ENCODE assay signal across 15 cellular contexts in the genomic region with DNA sequence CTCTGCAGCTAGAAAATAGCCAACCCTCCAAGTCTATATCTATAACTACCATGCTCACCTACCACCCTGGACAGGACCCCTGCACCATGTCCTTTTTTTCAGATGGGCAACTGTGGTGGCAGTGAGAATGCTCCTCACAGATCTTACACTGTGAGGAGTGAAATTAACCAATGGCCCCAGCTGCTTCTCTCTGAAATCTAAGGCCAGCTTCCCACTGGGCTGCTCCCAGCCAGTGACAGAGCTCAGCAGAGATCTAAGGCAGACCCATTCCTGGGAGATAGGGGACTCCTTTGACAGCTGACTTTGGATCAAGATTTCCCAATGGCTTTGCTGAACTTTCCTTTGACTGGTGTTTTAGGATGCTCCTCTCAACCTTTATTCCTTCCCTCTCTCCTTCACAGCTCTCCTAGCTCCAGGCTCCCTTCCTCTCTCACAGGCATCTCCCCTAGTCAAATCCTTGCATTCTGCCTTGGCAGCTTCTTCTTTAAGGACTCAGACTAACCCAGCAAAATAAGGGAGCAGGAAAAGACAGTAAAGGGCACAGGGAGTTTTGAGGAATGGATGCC. TPM values are rescaled to one million over a fixed set of nuclear protein-coding genes. Genes with fewer than 3 reads are reported as not detected.
DNase-seq lines count a peak whose midpoint lies in the region; ATAC-seq, FAIRE-seq and TF ChIP-seq lines count a peak whose summit lies in the region.
"Had no signal": no experiment of that assay in that cellular context is flagged by ENCODE, and none has a peak within 500 bp of the region (broad histone marks: within the 10 kb centered on the region; RNA-seq: fewer than 3 reads in every experiment).

No MANE protein-coding gene starts in this region.

- no TSS peak for BruUV-seq in K562 (replicated peaks; lab: Mats Ljungman, UMichigan)

- H3K9ac ChIP-seq in K562 (ENCODE audit: insufficient read depth in 1 of 2, low read depth in 2 of 2, low read length in 2 of 2) = no peak overlapping the region

- H3K4me3 Mint-ChIP-seq in CD4-positive, alpha-beta memory T cell = peak overlapping the region in 5 of 8 donors; percentile 8 to 55 (median 21)
- peak overlapping the region; percentile 91 for H3K4me3 Mint-ChIP-seq in natural killer cell treated with Interleukin-12 subunit alpha and Interleukin-12 subunit beta and Interleukin-15 and Interleukin-18, amount 100 ng/mL, for 72 hours

- intact Hi-C loops in CD4-positive, alpha-beta memory T cell (cut with micrococcal nuclease) = loop anchor here (5.0 kb wide), 1 partner anchor 46 kb away; a partner anchor contains a TSS
- intact Hi-C loops in K562 (cut with micrococcal nuclease) = no loop called here

- no peak for TF ChIP-seq POLR2A in K562 (conservative IDR thresholded peaks at IDR 0.05)

- no peaks in the 10 kb centered on the region for H3K27me3 ChIP-seq in CD4-positive, alpha-beta memory T cell (ENCODE audit: insufficient read depth, low read length)
- no peaks in the 10 kb centered on the region for H3K27me3 ChIP-seq in K562 (ENCODE audit: control insufficient read depth in 2 of 2, insufficient read depth in 2 of 2, low read length in 2 of 2)

- no peaks in the 10 kb centered on the region for H3K36me3 Mint-ChIP-seq in CD4-positive, alpha-beta memory T cell
- H3K36me3 Mint-ChIP-seq in natural killer cell treated with Interleukin-12 subunit alpha and Interleukin-12 subunit beta and Interleukin-15 and Interleukin-18, amount 100 ng/mL, for 72 hours = no peaks in the 10 kb centered on the region

- TF ChIP-seq CTCF in K562 (IDR thresholded peaks at IDR 0.05 in 2 of 3, conservative IDR thresholded peaks at IDR 0.05 in 1 of 3; ENCODE audit: insufficient read depth in 2 of 3, low read depth in 1 of 3, low read length in 3 of 3) = no peak

- no peak for TF ChIP-seq RAD21 in K562 (CRISPR knock-in tag; conservative IDR thresholded peaks at IDR 0.05 in 1 of 2, IDR thresholded peaks at IDR 0.05 in 1 of 2)

- H3K4me1 Mint-ChIP-seq in CD4-positive, alpha-beta memory T cell = peaks cover 14 to 36% (median 26%) of the 10 kb centered on the region in 4 donors
- peaks cover 27 to 36% of the 10 kb centered on the region in 2 donors for H3K4me1 Mint-ChIP-seq in natural killer cell treated with Interleukin-12 subunit alpha and Interleukin-12 subunit beta and Interleukin-15 and Interleukin-18, amount 100 ng/mL, for 72 hours (ENCODE audit: low read depth in 2 of 2)

- H3K9me3 Mint-ChIP-seq in CD4-positive, alpha-beta memory T cell = no peaks in the 10 kb centered on the region
- H3K9me3 Mint-ChIP-seq in natural killer cell treated with Interleukin-12 subunit alpha and Interleukin-12 subunit beta and Interleukin-15 and Interleukin-18, amount 100 ng/mL, for 72 hours = no peaks in the 10 kb centered on the region
- H3K9me3 Mint-ChIP-seq: T-helper 1 cell treated with Interleukin-12 subunit alpha and Interleukin-12 subunit beta and Interleukin-4 antibody, amounts not matched to agents 30 μg/mL and 1 μg/mL, for 36 hours had no signal

- H3K79me2 ChIP-seq in K562 (ENCODE audit: control insufficient read depth, insufficient read depth, low read length) = peaks cover 14% of the 10 kb centered on the region; the same call in 1 of the 3 replicates

- H3K27me3 Mint-ChIP-seq in CD4-positive, alpha-beta memory T cell = peaks cover 0 to 4% of the 10 kb centered on the region in 2 donors
- no peaks in the 10 kb centered on the region for H3K27me3 Mint-ChIP-seq in natural killer cell treated with Interleukin-12 subunit alpha and Interleukin-12 subunit beta and Interleukin-15 and Interleukin-18, amount 100 ng/mL, for 72 hours

- peak; percentile 62 for FAIRE-seq in K562 (lab: Jason Lieb, UNC)
- FAIRE-seq: endometrium, H1 had no signal

- DNase-seq in NCI-H1417 (lab: John Stamatoyannopoulos, UW) (peak in 2 of 3 experiments; percentile 2), NCI-H1417 treated with DMSO at 0.1 percent for 48 hours (lab: John Stamatoyannopoulos, UW) (no peak), K562 (ENCODE audit: extremely low read depth in 1 of 4, low spot score in 3 of 4) (no peak), NCI-H2107 treated with DMSO at 0.1 percent for 48 hours (lab: John Stamatoyannopoulos, UW; ENCODE audit: unreplicated experiment) (no peak)
- no peak for DNase-seq in CD4-positive, alpha-beta memory T cell
- DNase-seq in natural killer cell treated with Interleukin-12 subunit alpha and Interleukin-12 subunit beta and Interleukin-15 and Interleukin-18, amount 100 ng/mL, for 72 hours (ENCODE audit: low spot score) = peak; percentile 20
- DNase-seq in effector CD8-positive, alpha-beta T cell (lab: John Stamatoyannopoulos, UW) = no peak
- DNase-seq: NCI-H1092, NCI-H748 treated with DMSO at 0.1 percent for 48 hours had no signal

- POLR2A ChIA-PET in CD4-positive, alpha-beta memory T cell (lab: Charles Lee; ENCODE audit: partially characterized antibody) = interaction anchor here (0.6 to 3.2 kb wide), 28 partner anchors 9 to 1721 kb away, joined by 3 to 63 read pairs (median 5); a partner anchor contains a TSS
- POLR2A ChIA-PET in K562 (lab: Yijun Ruan, JAX) = interaction anchor here (0.6 to 2.2 kb wide), 5 partner anchors 8 to 460 kb away, joined by 3 to 11 read pairs (median 4); no protein-coding TSS in a partner anchor

- no peaks in the 10 kb centered on the region for H4K20me1 ChIP-seq in K562 (replicated peaks; ENCODE audit: control insufficient read depth, insufficient read depth, low read length)

- no peak for TF ChIP-seq EP300 in K562 (IDR thresholded peaks at IDR 0.05; ENCODE audit: low read length)

- ATAC-seq in K562 (no peak), GM21526 (IDR thresholded peaks at IDR 0.05; ENCODE audit: low FRiP score, unreplicated experiment) (no peak)
- ATAC-seq in natural killer cell treated with Interleukin-12 subunit alpha and Interleukin-12 subunit beta and Interleukin-15 and Interleukin-18, amount 100 ng/mL, for 72 hours = no peak
- ATAC-seq: left colon had no signal

- CTCF ChIA-PET in CD4-positive, alpha-beta memory T cell (lab: Charles Lee; ENCODE audit: partially characterized antibody) = interaction anchor here (0.6 to 4.8 kb wide), 13 partner anchors 10 to 460 kb away, joined by 3 to 79 read pairs (median 6); a partner anchor contains a TSS
- CTCF ChIA-PET in K562 (lab: Yijun Ruan, JAX; ENCODE audit: low intra/inter-chr PET ratio) = no interaction called here

- in situ Hi-C loops in K562 (cut with MboI) = no loop called here

- H3K36me3 ChIP-seq in CD4-positive, alpha-beta memory T cell (ENCODE audit: insufficient read depth, low read length) = no peaks in the 10 kb centered on the region
- H3K36me3 ChIP-seq in K562 (ENCODE audit: control insufficient read depth, insufficient read depth, low read length) = peaks cover 4% of the 10 kb centered on the region; the same call in 1 of the 3 replicates

- H2AFZ ChIP-seq in K562 (ENCODE audit: low read depth, low read length) = no peak overlapping the region; the same call in 1 of the 2 replicates

- H3K27ac Mint-ChIP-seq in CD4-positive, alpha-beta memory T cell = peak overlapping the region in 5 of 7 donors; percentile 7 to 75 (median 44)
- H3K27ac Mint-ChIP-seq in natural killer cell treated with Interleukin-12 subunit alpha and Interleukin-12 subunit beta and Interleukin-15 and Interleukin-18, amount 100 ng/mL, for 72 hours = peak overlapping the region; percentile 62 to 95

- peaks cover 33% of the 10 kb centered on the region for H3K4me1 ChIP-seq in CD4-positive, alpha-beta memory T cell (ENCODE audit: insufficient read depth, low read length)
- H3K4me1 ChIP-seq in K562 (replicated peaks in 1 of 2; ENCODE audit: control insufficient read depth in 2 of 2, insufficient read depth in 2 of 2, low read length in 2 of 2) = peaks cover 40 to 44% of the 10 kb centered on the region in 2 experiments

- H3K4me2 ChIP-seq in K562 (ENCODE audit: insufficient read depth, low read length) = peak overlapping the region; percentile 28; the same call in 1 of the 2 replicates

- no peaks in the 10 kb centered on the region for H3K9me3 ChIP-seq in CD4-positive, alpha-beta memory T cell (ENCODE audit: control insufficient read depth in 1 of 2, low read length in 2 of 2)
- H3K9me3 ChIP-seq in K562 (replicated peaks; ENCODE audit: control insufficient read depth, insufficient read depth, low read depth, low read length) = no peaks in the 10 kb centered on the region
- H3K9me3 ChIP-seq: psoas muscle had no signal

- H3K27ac ChIP-seq in CD4-positive, alpha-beta memory T cell (ENCODE audit: low read depth, low read length) = no peak overlapping the region
- H3K27ac ChIP-seq in K562 (ENCODE audit: extremely low read depth, low read depth, low read length) = peak overlapping the region; percentile 52; the same call in 1 of the 3 replicates
- H3K27ac ChIP-seq: psoas muscle had no signal

- peaks cover 3% of the 10 kb centered on the region for H3K9me1 ChIP-seq in K562 (ENCODE audit: control insufficient read depth, insufficient read depth, low read length)

- no peak overlapping the region for H3K4me3 ChIP-seq in CD4-positive, alpha-beta memory T cell (ENCODE audit: low read length in 2 of 2)
- no peak overlapping the region for H3K4me3 ChIP-seq in K562
- H3K4me3 ChIP-seq: psoas muscle had no signal

RNA-seq across cellular contexts. Expression of a gene that starts 1.6 kb away (rescaled TPM):
- 10 to 100 TPM; 14.7 to 16.4 TPM for total RNA-seq in CD4-positive, alpha-beta memory T cell
- under 1 TPM in 1 of 2 donors, not detected in 1; 0.73 TPM for polyA plus RNA-seq in CD4-positive, alpha-beta memory T cell
- total RNA-seq in K562 (2011; cell fraction: chromatin; rRNA removed; ENCODE audit: low replicate concordance) = 9.6 and 29.6 TPM in 2 replicates
- total RNA-seq in K562 (2011; cell fraction: nucleolus; rRNA removed) = 10.7 and 13.7 TPM in 2 replicates
- total RNA-seq in K562 (2011; cell fraction: nucleoplasm; rRNA removed) = 8.9 and 9.9 TPM in 2 replicates
- total RNA-seq in K562 (2014; rRNA removed) (6.4 and 8.6 TPM in 2 replicates), K562 (2014; rRNA removed; fragmentation: Illumina TruSeq; extraction: Trizol) (5.1 and 5.2 TPM in 2 replicates), K562 (2015; rRNA removed; fragmentation: Illumina TruSeq; extraction: Trizol) (7.1 and 7.5 TPM in 2 replicates), K562 (2021) (23.3 and 25.7 TPM in 2 replicates)
- polyA plus RNA-seq in K562 (2011; rRNA removed) (6.1 and 7.0 TPM in 2 replicates), K562 (2014; fragmentation: Illumina TruSeq; extraction: Trizol) (16.6 and 16.8 TPM in 2 replicates), K562 (2014; fragmentation: Nextera tagmentation; extraction: Ambion mirVana) (1 to 10 TPM in 1 of 2 experiments, under 1 TPM in 1; 0.83 to 1.4 TPM), K562 (2014; rRNA removed) (14.8 and 16.7 TPM in 2 replicates)
- 5.5 and 7.0 TPM in 2 replicates for polyA plus RNA-seq in K562 (2011; cell fraction: cytosol; rRNA removed)
- 37.6 and 59.0 TPM in 2 replicates for polyA plus RNA-seq in K562 (2011; cell fraction: nucleus; rRNA removed)
- 13.9 and 21.4 TPM in 2 replicates for polyA plus RNA-seq in K562 (2012)
- polyA minus RNA-seq in K562 (2011; rRNA and poly(A)+ RNA removed) = 4.6 and 5.1 TPM in 2 replicates
- polyA minus RNA-seq in K562 (2011; cell fraction: cytosol; rRNA and poly(A)+ RNA removed) = 7.0 and 8.1 TPM in 2 replicates
- 9.8 and 11.7 TPM in 2 replicates for polyA minus RNA-seq in K562 (2011; cell fraction: nucleus; rRNA and poly(A)+ RNA removed)
- 10 to 100 TPM; 17.5 to 22.6 TPM for total RNA-seq in natural killer cell treated with Interleukin-12 subunit alpha and Interleukin-12 subunit beta and Interleukin-15 and Interleukin-18, amount 100 ng/mL, for 72 hours

RNA-seq across cellular contexts. Expression of a gene that starts 32.5 kb away (rescaled TPM):
- total RNA-seq in CD4-positive, alpha-beta memory T cell = 100 to 1,000 TPM; 106 to 110 TPM
- 1 to 10 TPM; 7.1 to 9.9 TPM for polyA plus RNA-seq in CD4-positive, alpha-beta memory T cell
- 160 and 307 TPM in 2 replicates for total RNA-seq in K562 (2011; cell fraction: chromatin; rRNA removed; ENCODE audit: low replicate concordance)
- 128 and 139 TPM in 2 replicates for total RNA-seq in K562 (2011; cell fraction: nucleolus; rRNA removed)
- 143 and 150 TPM in 2 replicates for total RNA-seq in K562 (2011; cell fraction: nucleoplasm; rRNA removed)
- 19.2 and 20.6 TPM in 2 replicates for total RNA-seq in K562 (2014; rRNA removed)
- 7.0 and 7.9 TPM in 2 replicates for total RNA-seq in K562 (2014; rRNA removed; fragmentation: Illumina TruSeq; extraction: Trizol)
- 12.9 and 13.7 TPM in 2 replicates for total RNA-seq in K562 (2015; rRNA removed; fragmentation: Illumina TruSeq; extraction: Trizol)
- total RNA-seq in K562 (2021) = 19.2 and 26.5 TPM in 2 replicates
- polyA plus RNA-seq in K562 (2011; rRNA removed) = 24.8 and 36.2 TPM in 2 replicates
- 11.3 and 18.8 TPM in 2 replicates for polyA plus RNA-seq in K562 (2011; cell fraction: cytosol; rRNA removed)
- polyA plus RNA-seq in K562 (2011; cell fraction: nucleus; rRNA removed) = 300 and 346 TPM in 2 replicates
- polyA plus RNA-seq in K562 (2012) = 16.4 and 35.9 TPM in 2 replicates
- polyA plus RNA-seq in K562 (2014; fragmentation: Illumina TruSeq; extraction: Trizol) = 13.6 and 20.6 TPM in 2 replicates
- polyA plus RNA-seq in K562 (2014; fragmentation: Nextera tagmentation; extraction: Ambion mirVana) = under 1 TPM; 0.35 to 0.84 TPM
- 28.6 and 37.5 TPM in 2 replicates for polyA plus RNA-seq in K562 (2014; rRNA removed)
- 7.8 and 12.4 TPM in 2 replicates for polyA minus RNA-seq in K562 (2011; rRNA and poly(A)+ RNA removed)
- 12.8 and 13.1 TPM in 2 replicates for polyA minus RNA-seq in K562 (2011; cell fraction: cytosol; rRNA and poly(A)+ RNA removed)
- 43.8 and 62.2 TPM in 2 replicates for polyA minus RNA-seq in K562 (2011; cell fraction: nucleus; rRNA and poly(A)+ RNA removed)
- 10 to 100 TPM; 35.6 to 56.4 TPM for total RNA-seq in natural killer cell treated with Interleukin-12 subunit alpha and Interleukin-12 subunit beta and Interleukin-15 and Interleukin-18, amount 100 ng/mL, for 72 hours

RNA-seq across cellular contexts. Expression of a gene that starts 46.9 kb away (rescaled TPM):
- 10 to 100 TPM; 20.4 to 21.3 TPM for total RNA-seq in CD4-positive, alpha-beta memory T cell
- 1 to 10 TPM; 3.0 to 5.4 TPM for polyA plus RNA-seq in CD4-positive, alpha-beta memory T cell
- total RNA-seq in K562 (2011; cell fraction: chromatin; rRNA removed; ENCODE audit: low replicate concordance) = 14.3 and 44.8 TPM in 2 replicates
- 46.6 and 54.9 TPM in 2 replicates for total RNA-seq in K562 (2011; cell fraction: nucleolus; rRNA removed)
- 22.9 and 26.5 TPM in 2 replicates for total RNA-seq in K562 (2011; cell fraction: nucleoplasm; rRNA removed)
- total RNA-seq in K562 (2014; rRNA removed) (30.7 and 35.5 TPM in 2 replicates), K562 (2014; rRNA removed; fragmentation: Illumina TruSeq; extraction: Trizol) (5.0 and 7.0 TPM in 2 replicates), K562 (2015; rRNA removed; fragmentation: Illumina TruSeq; extraction: Trizol) (14.1 and 14.3 TPM in 2 replicates), K562 (2021) (22.9 and 23.3 TPM in 2 replicates)
- polyA plus RNA-seq in K562 (2011; rRNA removed) (17.4 and 17.9 TPM in 2 replicates), K562 (2014; fragmentation: Illumina TruSeq; extraction: Trizol) (13.3 and 19.8 TPM in 2 replicates), K562 (2014; fragmentation: Nextera tagmentation; extraction: Ambion mirVana) (under 1 TPM; 0.06 to 0.76 TPM), K562 (2014; rRNA removed) (33.8 and 36.0 TPM in 2 replicates)
- polyA plus RNA-seq in K562 (2011; cell fraction: cytosol; rRNA removed) = 15.7 and 32.1 TPM in 2 replicates
- 65.3 and 140 TPM in 2 replicates for polyA plus RNA-seq in K562 (2011; cell fraction: nucleus; rRNA removed)
- 4.8 and 10.5 TPM in 2 replicates for polyA plus RNA-seq in K562 (2012)
- 6.0 and 11.9 TPM in 2 replicates for polyA minus RNA-seq in K562 (2011; rRNA and poly(A)+ RNA removed)
- polyA minus RNA-seq in K562 (2011; cell fraction: cytosol; rRNA and poly(A)+ RNA removed) = 7.4 and 8.4 TPM in 2 replicates
- polyA minus RNA-seq in K562 (2011; cell fraction: nucleus; rRNA and poly(A)+ RNA removed) = 18.0 and 23.8 TPM in 2 replicates
- total RNA-seq in natural killer cell treated with Interleukin-12 subunit alpha and Interleukin-12 subunit beta and Interleukin-15 and Interleukin-18, amount 100 ng/mL, for 72 hours = 10 to 100 TPM in 1 of 2 donors, 1 to 10 TPM in 1; 8.1 to 39.3 TPM

RNA-seq across cellular contexts. Expression of a gene that starts 47.0 kb away (rescaled TPM):
- total RNA-seq in CD4-positive, alpha-beta memory T cell = 10 to 100 TPM; 85.1 to 91.0 TPM
- polyA plus RNA-seq in CD4-positive, alpha-beta memory T cell = 100 to 1,000 TPM in 1 of 2 donors, 10 to 100 TPM in 1; 92.8 to 137 TPM
- 380 and 433 TPM in 2 replicates for total RNA-seq in K562 (2011; cell fraction: chromatin; rRNA removed; ENCODE audit: low replicate concordance)
- 249 and 274 TPM in 2 replicates for total RNA-seq in K562 (2011; cell fraction: nucleolus; rRNA removed)
- 332 and 388 TPM in 2 replicates for total RNA-seq in K562 (2011; cell fraction: nucleoplasm; rRNA removed)
- total RNA-seq in K562 (2014; rRNA removed) (111 and 160 TPM in 2 replicates), K562 (2014; rRNA removed; fragmentation: Illumina TruSeq; extraction: Trizol) (118 and 129 TPM in 2 replicates), K562 (2015; rRNA removed; fragmentation: Illumina TruSeq; extraction: Trizol) (116 and 130 TPM in 2 replicates), K562 (2021) (114 and 119 TPM in 2 replicates)
- polyA plus RNA-seq in K562 (2011; rRNA removed) (190 and 191 TPM in 2 replicates), K562 (2014; fragmentation: Illumina TruSeq; extraction: Trizol) (144 and 153 TPM in 2 replicates), K562 (2014; fragmentation: Nextera tagmentation; extraction: Ambion mirVana) (100 to 1,000 TPM in 1 of 2 experiments, 10 to 100 TPM in 1; 89.7 to 107 TPM), K562 (2014; rRNA removed) (120 and 137 TPM in 2 replicates)
- polyA plus RNA-seq in K562 (2011; cell fraction: cytosol; rRNA removed) = 207 and 230 TPM in 2 replicates
- polyA plus RNA-seq in K562 (2011; cell fraction: nucleus; rRNA removed) = 365 and 426 TPM in 2 replicates
- polyA plus RNA-seq in K562 (2012) = 77.6 and 93.4 TPM in 2 replicates
- 136 and 147 TPM in 2 replicates for polyA minus RNA-seq in K562 (2011; rRNA and poly(A)+ RNA removed)
- 73.0 and 87.2 TPM in 2 replicates for polyA minus RNA-seq in K562 (2011; cell fraction: cytosol; rRNA and poly(A)+ RNA removed)
- polyA minus RNA-seq in K562 (2011; cell fraction: nucleus; rRNA and poly(A)+ RNA removed) = 80.6 and 114 TPM in 2 replicates
- 100 to 1,000 TPM in 1 of 2 donors, 10 to 100 TPM in 1; 80.0 to 128 TPM for total RNA-seq in natural killer cell treated with Interleukin-12 subunit alpha and Interleukin-12 subunit beta and Interleukin-15 and Interleukin-18, amount 100 ng/mL, for 72 hours

Comparison
In these comparisons a context has a peak if more than half of its experiments do, and no peak if none do; other contexts are left out.
1. DNase-seq: peak in NCI-H1417 (2 of 3) and natural killer cell treated with Interleukin-12 subunit alpha and Interleukin-12 subunit beta and Interleukin-15 and Interleukin-18, amount 100 ng/mL, for 72 hours (single experiment); none in NCI-H1417 treated with DMSO at 0.1 percent for 48 hours (single experiment), CD4-positive, alpha-beta memory T cell (0 of 5), K562 (0 of 4), NCI-H2107 treated with DMSO at 0.1 percent for 48 hours (single experiment) and effector CD8-positive, alpha-beta T cell (single experiment).